Comparison of ENCODE assay signal across 22 cellular contexts in the genomic region with DNA sequence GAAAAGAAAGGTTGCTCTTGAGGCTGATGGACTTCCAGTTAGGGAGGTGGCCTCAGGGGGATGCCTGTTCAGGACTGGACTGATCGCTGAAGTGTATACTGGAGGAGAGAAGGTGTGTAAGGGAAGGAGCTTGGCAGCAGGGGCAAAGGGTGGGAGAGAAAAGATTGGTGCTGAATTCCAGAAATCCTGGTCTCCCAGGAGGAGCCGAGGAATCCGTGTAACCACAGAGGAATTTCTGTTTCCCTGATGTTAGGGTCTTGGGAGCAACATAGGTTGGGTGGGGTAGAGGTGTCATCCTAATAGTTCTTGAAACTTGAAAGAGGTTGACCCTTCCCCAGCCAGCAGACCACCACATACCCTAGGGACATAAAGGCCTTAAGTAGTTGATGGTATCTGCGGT.
"Had no signal": no experiment of that assay in that cellular context is flagged by ENCODE, and none has a peak within 500 bp of the region (broad histone marks: within the 10 kb centered on the region; RNA-seq: fewer than 3 reads in every experiment).

No MANE protein-coding gene starts in this region.

- H3K27ac ChIP-seq: left lung, lower lobe of right lung, ovary, right atrium auricular region, sigmoid colon, spleen, suprapubic skin, thoracic aorta, tibial artery, upper lobe of left lung, vagina had no signal

- H3K27me3 ChIP-seq: left lung, ovary, right atrium auricular region, sigmoid colon, suprapubic skin, tibial artery, upper lobe of left lung, vagina had no signal

- H3K4me1 ChIP-seq: left lung, lower lobe of right lung, spleen, suprapubic skin, vagina had no signal

- H3K9me3 ChIP-seq: lower lobe of right lung, ovary, sigmoid colon, suprapubic skin, thoracic aorta, tibial artery, upper lobe of left lung, vagina had no signal

- ATAC-seq: left colon; left lung; lower lobe of right lung; natural killer cell; stimulated activated effector memory CD8-positive, alpha-beta T cell treated with anti-CD3 and anti-CD28 coated beads, Interleukin-12 subunit alpha, Interleukin-12 subunit beta, amount 100 ng/mL, for 72 hours had no signal

- DNase-seq: hippocampal formation; kidney; left colon; left lung; lower lobe of right lung; mammary epithelial cell; mesenchymal stem cell; naive B cell; natural killer cell; ovary; sigmoid colon; small intestine; spleen; stimulated activated CD4-positive, alpha-beta T cell treated with anti-CD3 and anti-CD28 coated beads, Interleukin-4, amount 100 ng/mL, for 24 hours; stimulated activated naive CD4-positive, alpha-beta T cell; tibial artery; upper lobe of left lung had no signal

- H3K4me3 ChIP-seq: left lung, lower lobe of right lung, ovary, right atrium auricular region, sigmoid colon, spleen, suprapubic skin, thoracic aorta, tibial artery, upper lobe of left lung, vagina had no signal

- H3K36me3 ChIP-seq: left lung, lower lobe of right lung, ovary, right atrium auricular region, sigmoid colon, spleen, suprapubic skin, thoracic aorta, tibial artery, upper lobe of left lung, vagina had no signal
